Comparison of ENCODE assay signal across 8 cellular contexts in genomic region chr1:155321577-155322497, GRCh38. TPM values are rescaled to one million over a fixed set of nuclear protein-coding genes. Genes with fewer than 3 reads are reported as not detected.
A peak's percentile ranks its signal among the peaks of the same experiment; 100 is the strongest.
DNase-seq lines count a peak whose midpoint lies in the region; ATAC-seq and TF ChIP-seq lines count a peak whose summit lies in the region.

No MANE protein-coding gene starts in this region.

- H3K4me1 Mint-ChIP-seq in nephron: peaks cover 35% of the 10 kb centered on the region

- no peak for DNase-seq in BE2C
- peak; percentile 37 for DNase-seq in NCI-H69 (lab: John Stamatoyannopoulos, UW)
- peak; percentile 17 for DNase-seq in dermis blood vessel endothelial cell
- no peak for DNase-seq in NCI-H1694 (lab: John Stamatoyannopoulos, UW)
- no peak for DNase-seq in NCI-H2029 treated with DMSO at 0.1 percent for 48 hours (lab: John Stamatoyannopoulos, UW)

- ATAC-seq in GM21381 (IDR thresholded peaks at IDR 0.05; ENCODE audit: unreplicated experiment): no peak
- ATAC-seq in HG03095 (IDR thresholded peaks at IDR 0.05; ENCODE audit: unreplicated experiment): no peak

- H3K4me3 Mint-ChIP-seq in nephron: peak overlapping the region; percentile 92 to 94 (median 92)

- no peaks in the 10 kb centered on the region for H3K27me3 ChIP-seq in BE2C

- H3K27ac Mint-ChIP-seq in nephron: peak overlapping the region; percentile 82 to 93 (median 91)

- peaks cover 7% of the 10 kb centered on the region for H3K4me1 ChIP-seq in BE2C

- H3K36me3 ChIP-seq in BE2C: no peaks in the 10 kb centered on the region; the same call in 1 of the 2 replicates

- peaks cover 12% of the 10 kb centered on the region for H3K36me3 Mint-ChIP-seq in nephron (ENCODE audit: low read depth)

- H3K9me3 ChIP-seq in BE2C: no peaks in the 10 kb centered on the region

- H3K9me3 Mint-ChIP-seq in nephron: no peaks in the 10 kb centered on the region

- H3K4me3 ChIP-seq in BE2C (ENCODE audit: low read depth, low read length): peak overlapping the region; percentile 87

- H3K27me3 Mint-ChIP-seq in nephron (ENCODE audit: low read depth): no peaks in the 10 kb centered on the region

- no peak for TF ChIP-seq CTCF in BE2C (IDR thresholded peaks at IDR 0.05; ENCODE audit: low read depth, low read length)
- no peak for TF ChIP-seq CTCF in nephron (IDR thresholded peaks at IDR 0.05; ENCODE audit: unreplicated experiment in 3 of 3)

RNA-seq across cellular contexts. Expression of gene RUSC1, which starts 1.1 kb away (rescaled TPM):
- polyA plus RNA-seq in BE2C (2012; ENCODE audit: insufficient read depth, insufficient read length, low read depth): 28.9 TPM
- 13.8 and 22.2 TPM in 2 replicates for total RNA-seq in dermis blood vessel endothelial cell

RNA-seq across cellular contexts. Expression of gene FDPS, which starts 13.2 kb away (rescaled TPM):
- polyA plus RNA-seq in BE2C (2012; ENCODE audit: insufficient read depth, insufficient read length, low read depth): 135 TPM
- 452 and 512 TPM in 2 replicates for total RNA-seq in dermis blood vessel endothelial cell

RNA-seq across cellular contexts. Expression of gene PKLR, which starts 20.6 kb away (rescaled TPM):
- polyA plus RNA-seq in BE2C (2012; ENCODE audit: insufficient read depth, insufficient read length, low read depth): not detected
- 0.05 TPM in 1 of 2 replicates, not detected in the other for total RNA-seq in dermis blood vessel endothelial cell

RNA-seq across cellular contexts. Expression of gene HCN3, which starts 44.6 kb away (rescaled TPM):
- polyA plus RNA-seq in BE2C (2012; ENCODE audit: insufficient read depth, insufficient read length, low read depth): 10.0 TPM
- 0.84 and 0.85 TPM in 2 replicates for total RNA-seq in dermis blood vessel endothelial cell

RNA-seq across cellular contexts. Expression of gene CLK2, which starts 48.5 kb away (rescaled TPM):
- polyA plus RNA-seq in BE2C (2012; ENCODE audit: insufficient read depth, insufficient read length, low read depth): 129 TPM
- 24.5 and 35.9 TPM in 2 replicates for total RNA-seq in dermis blood vessel endothelial cell

Comparison
In these comparisons a context has a peak if more than half of its experiments do, and no peak if none do; other contexts are left out.
1. DNase-seq: peak in NCI-H69 (single experiment) and dermis blood vessel endothelial cell (single experiment); none in BE2C (single experiment), NCI-H1694 (single experiment) and NCI-H2029 treated with DMSO at 0.1 percent for 48 hours (single experiment).